In the genomic region with DNA sequence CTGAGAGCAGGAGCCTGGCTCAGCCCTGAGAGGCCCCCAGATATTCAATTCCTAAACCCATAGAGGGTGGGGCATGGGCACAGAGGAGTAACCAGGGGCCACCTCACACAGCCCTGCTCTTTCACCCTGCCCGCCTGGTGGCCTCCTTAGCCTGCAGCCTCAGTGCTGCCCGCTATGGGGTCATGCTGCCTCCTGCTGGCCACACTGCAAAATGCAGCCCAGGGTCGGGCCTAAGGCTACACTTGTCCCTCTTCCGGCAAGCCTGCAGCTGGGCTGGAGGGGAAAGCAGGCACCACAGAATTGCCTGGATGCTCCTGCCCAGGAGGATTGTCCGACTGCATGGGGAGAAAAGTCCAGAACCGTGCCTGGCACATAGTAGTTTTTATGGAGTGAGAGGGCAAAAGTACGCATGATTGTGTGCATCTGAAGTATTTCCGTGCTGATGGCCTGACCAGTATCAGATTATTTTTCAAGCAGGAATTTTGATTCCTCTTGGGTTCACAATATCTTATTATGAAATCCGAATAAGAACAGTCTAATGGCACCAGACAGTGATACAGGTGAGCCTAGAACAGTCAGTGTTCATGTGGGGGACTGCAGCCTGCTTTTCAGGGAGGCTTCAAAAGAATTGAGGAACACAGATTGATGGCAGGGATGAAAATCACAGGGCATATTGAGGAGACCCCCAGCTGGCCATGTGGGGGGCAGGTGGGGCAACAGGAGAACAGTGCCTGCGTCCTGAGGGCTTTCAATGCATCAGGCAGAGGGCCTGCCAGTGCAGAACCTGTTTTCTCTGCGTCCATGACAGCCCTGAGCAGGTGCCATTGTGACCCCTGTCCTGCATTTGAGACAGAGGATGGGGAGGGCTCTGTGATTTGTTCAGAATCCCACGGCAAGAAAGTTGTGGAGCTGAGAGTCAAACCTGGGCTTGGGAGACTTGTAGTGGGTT, we compare ENCODE assay signal across 8 cellular contexts. TPM values are rescaled to one million over a fixed set of nuclear protein-coding genes. Genes with fewer than 3 reads are reported as not detected.
A peak's percentile ranks its signal among the peaks of the same experiment; 100 is the strongest.
DNase-seq lines count a peak whose midpoint lies in the region; ATAC-seq and TF ChIP-seq lines count a peak whose summit lies in the region.

No MANE protein-coding gene starts in this region.

- H3K27ac ChIP-seq in thoracic aorta = no peak overlapping the region

- POLR2A ChIA-PET in HEK293T (lab: Yijun Ruan, JAX) = no interaction called here

- H3K27me3 Mint-ChIP-seq in activated T-cell treated with anti-CD3 and anti-CD28 coated beads, Interleukin-2, amount 50 U/mL, for 72 hours (ENCODE audit: low read depth) = no peaks in the 10 kb centered on the region

- H3K4me1 ChIP-seq in thoracic aorta (ENCODE audit: control insufficient read depth in 1 of 2, low read depth in 2 of 2) = no peaks in the 10 kb centered on the region

- TF ChIP-seq CTCF in fibroblast of villous mesenchyme (IDR thresholded peaks at IDR 0.05; ENCODE audit: insufficient read depth, low read depth, low read length) = peak; percentile 82
- TF ChIP-seq CTCF in thoracic aorta (IDR thresholded peaks at IDR 0.05) = peak; percentile 72

- no peaks in the 10 kb centered on the region for H3K9me3 ChIP-seq in thoracic aorta

- DNase-seq in EL (peak; percentile 42), HEK293T (ENCODE audit: extremely low spot score) (peak; percentile 77), OCI-M1 (lab: John Stamatoyannopoulos, UW) (peak; percentile 84), fibroblast of villous mesenchyme (ENCODE audit: low read depth) (peak; percentile 45), occipital lobe (lab: John Stamatoyannopoulos, UW) (peak; percentile 33), thoracic aorta (ENCODE audit: low spot score) (no peak)
- peak; percentile 85 to 91 for DNase-seq in activated T-cell treated with anti-CD3 and anti-CD28 coated beads, Interleukin-2, amount 50 U/mL, for 72 hours

- peaks cover 17% of the 10 kb centered on the region for H3K4me1 Mint-ChIP-seq in activated T-cell treated with anti-CD3 and anti-CD28 coated beads, Interleukin-2, amount 50 U/mL, for 72 hours (ENCODE audit: low read depth)

- no peak overlapping the region for H3K27ac Mint-ChIP-seq in activated T-cell treated with anti-CD3 and anti-CD28 coated beads, Interleukin-2, amount 50 U/mL, for 72 hours

- CTCF ChIA-PET in HEK293T (lab: Yijun Ruan, JAX) = interaction anchor here (0.8 to 1.9 kb wide), 3 partner anchors 403 to 426 kb away, joined by 3 to 6 read pairs (median 4); no protein-coding TSS in a partner anchor

- no peaks in the 10 kb centered on the region for H3K27me3 ChIP-seq in thoracic aorta (replicated peaks; ENCODE audit: insufficient read depth)

- H3K36me3 ChIP-seq in thoracic aorta = no peaks in the 10 kb centered on the region

- no peak overlapping the region for H3K4me3 Mint-ChIP-seq in activated T-cell treated with anti-CD3 and anti-CD28 coated beads, Interleukin-2, amount 50 U/mL, for 72 hours

- H3K4me3 ChIP-seq in fibroblast of villous mesenchyme (ENCODE audit: low read depth, low read length) = no peak overlapping the region
- no peak overlapping the region for H3K4me3 ChIP-seq in thoracic aorta

- ATAC-seq in activated T-cell treated with anti-CD3 and anti-CD28 coated beads, Interleukin-2, amount 50 U/mL, for 72 hours (replicated peaks in 1 of 2) = peak; percentile 82 to 86
- ATAC-seq in thoracic aorta (ENCODE audit: insufficient number of reproducible peaks, low FRiP score, low read depth) (no peak), GM18873 (IDR thresholded peaks at IDR 0.05; ENCODE audit: low FRiP score, unreplicated experiment) (no peak)

- no peaks in the 10 kb centered on the region for H3K9me3 Mint-ChIP-seq in activated T-cell treated with anti-CD3 and anti-CD28 coated beads, Interleukin-2, amount 50 U/mL, for 72 hours

- no peaks in the 10 kb centered on the region for H3K36me3 Mint-ChIP-seq in activated T-cell treated with anti-CD3 and anti-CD28 coated beads, Interleukin-2, amount 50 U/mL, for 72 hours (ENCODE audit: insufficient read depth in 2 of 2)

TF ChIP-seq in HEK293T, 16 proteins besides CTCF, POLR2A, EP300 and RAD21:
- TF ChIP-seq FOXK2 (IDR thresholded peaks at IDR 0.05) (no peak), ARNT (IDR thresholded peaks at IDR 0.05) (no peak), SUZ12 (IDR thresholded peaks at IDR 0.05) (no peak), FOXA1 (IDR thresholded peaks at IDR 0.05) (no peak), ELF4 (IDR thresholded peaks at IDR 0.05) (no peak), LEF1 (IDR thresholded peaks at IDR 0.05; ENCODE audit: borderline replicate concordance) (no peak), FOXM1 (IDR thresholded peaks at IDR 0.05; ENCODE audit: borderline replicate concordance) (no peak), PKNOX1 (IDR thresholded peaks at IDR 0.05) (no peak)

RNA-seq across cellular contexts. Expression of gene ALPP, which starts 51.2 kb away (rescaled TPM):
- total RNA-seq in activated T-cell treated with anti-CD3 and anti-CD28 coated beads, Interleukin-2, amount 50 U/mL, for 72 hours = not detected
- total RNA-seq in fibroblast of villous mesenchyme (not detected in 2 replicates), occipital lobe (not detected), thoracic aorta (not detected)

Comparison
In these comparisons a context has a peak if more than half of its experiments do, and no peak if none do; other contexts are left out.
1. ATAC-seq: peak in activated T-cell treated with anti-CD3 and anti-CD28 coated beads, Interleukin-2, amount 50 U/mL, for 72 hours (2 of 2); none in thoracic aorta (single experiment) and GM18873 (single experiment).